8 cellular contexts compared by ENCODE assay signal in the genomic region with DNA sequence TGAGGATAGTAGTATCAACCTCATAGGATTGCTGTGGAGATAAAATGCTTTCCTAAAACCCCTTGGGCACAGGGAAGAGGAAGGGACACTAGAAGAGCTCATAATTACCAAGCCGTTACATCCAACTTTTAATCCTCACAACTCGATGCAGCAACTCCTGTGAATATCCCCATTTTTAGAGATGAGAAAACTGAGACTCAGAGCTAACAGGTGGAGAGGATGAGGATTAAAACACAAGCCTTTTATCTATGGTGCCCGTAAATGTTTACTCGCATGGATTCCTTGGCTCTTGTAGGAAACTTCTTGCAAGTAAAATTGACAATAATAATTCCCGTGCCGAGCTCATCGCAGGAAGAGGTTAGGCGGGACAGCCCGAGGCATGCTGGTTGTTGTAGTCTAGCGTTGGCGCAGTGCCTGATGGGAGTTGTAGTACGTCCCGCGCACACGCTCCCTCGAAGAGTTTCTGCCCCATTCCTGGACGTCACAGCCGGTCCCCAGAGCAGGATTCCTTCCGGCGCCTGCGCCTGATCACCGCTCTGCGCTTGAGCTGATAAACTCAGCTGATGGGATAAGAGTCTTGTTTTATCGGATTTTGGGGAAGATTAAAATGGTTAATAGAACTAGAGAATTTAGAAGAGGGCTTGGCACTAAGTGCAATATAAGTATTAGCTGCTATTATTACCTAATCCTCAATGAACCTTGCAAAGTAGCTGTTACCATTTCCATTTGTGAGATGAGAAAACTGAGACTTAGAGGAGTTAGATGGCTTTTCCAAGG. TPM values are rescaled to one million over a fixed set of nuclear protein-coding genes. Genes with fewer than 3 reads are reported as not detected.
DNase-seq lines count a peak whose midpoint lies in the region; ATAC-seq and TF ChIP-seq lines count a peak whose summit lies in the region.

No MANE protein-coding gene starts in this region.

- H3K27ac Mint-ChIP-seq in T-cell (peak overlapping the region; percentile 91 to 94), progenitor cell of endocrine pancreas (peak overlapping the region; percentile 91)

- DNase-seq in GM13977 (ENCODE audit: low spot score) = peak; percentile 91
- peak; percentile 96 for DNase-seq in NCI-H146 (lab: John Stamatoyannopoulos, UW)
- DNase-seq in T-cell = peak; percentile 80 to 92 (median 87)
- DNase-seq in amniotic stem cell (lab: John Stamatoyannopoulos, UW) = peak; percentile 95
- DNase-seq in left ventricle myocardium inferior = peak; percentile 97
- peak; percentile 73 for DNase-seq in progenitor cell of endocrine pancreas (ENCODE audit: low spot score, unreplicated experiment)
- peak; percentile 96 for DNase-seq in ureter (ENCODE audit: low spot score)

- H3K27me3 Mint-ChIP-seq in T-cell (no peaks in the 10 kb centered on the region), progenitor cell of endocrine pancreas (no peaks in the 10 kb centered on the region)

- H3K4me1 ChIP-seq in left ventricle myocardium inferior = peaks cover 57% of the 10 kb centered on the region

- no peaks in the 10 kb centered on the region for H3K36me3 Mint-ChIP-seq in T-cell
- H3K36me3 Mint-ChIP-seq in progenitor cell of endocrine pancreas (ENCODE audit: insufficient read depth) = no peaks in the 10 kb centered on the region

- TF ChIP-seq CTCF in GM13977 (IDR thresholded peaks at IDR 0.05; ENCODE audit: extremely low read depth, insufficient read depth, missing control alignments) (no peak), left ventricle myocardium inferior (IDR thresholded peaks at IDR 0.05; ENCODE audit: borderline replicate concordance) (no peak), progenitor cell of endocrine pancreas (IDR thresholded peaks at IDR 0.05; ENCODE audit: unreplicated experiment) (no peak)

- H3K9me3 Mint-ChIP-seq in T-cell (no peaks in the 10 kb centered on the region), progenitor cell of endocrine pancreas (ENCODE audit: low read depth) (no peaks in the 10 kb centered on the region)

- peak overlapping the region; percentile 65 for H3K4me3 ChIP-seq in left ventricle myocardium inferior

- no peaks in the 10 kb centered on the region for H3K27me3 ChIP-seq in left ventricle myocardium inferior (ENCODE audit: low read depth)

- in situ Hi-C loops in GM13977 (cut with MboI; ENCODE audit: low pct_unique_long_range_greater_than_20kb, low sequenced_read_pairs, unreplicated experiment) = no loop called here

- peak; percentile 78 for ATAC-seq in HG02870 (IDR thresholded peaks at IDR 0.05; ENCODE audit: unreplicated experiment)
- peak; percentile 77 to 85 (median 80) for ATAC-seq in T-cell (replicated peaks in 1 of 4)

- H3K4me3 Mint-ChIP-seq in T-cell = peak overlapping the region; percentile 82 to 94 (median 86)
- peak overlapping the region; percentile 93 for H3K4me3 Mint-ChIP-seq in progenitor cell of endocrine pancreas (ENCODE audit: low read depth)

- no peaks in the 10 kb centered on the region for H3K9me3 ChIP-seq in left ventricle myocardium inferior (replicated peaks)

- POLR2A ChIA-PET in T-cell (lab: Charles Lee) = interaction anchor here (0.5 to 1.2 kb wide), 6 partner anchors 10 to 199 kb away, joined by 3 to 6 read pairs (median 3); a partner anchor contains a TSS

- intact Hi-C loops in left ventricle myocardium inferior (cut with micrococcal nuclease) = loop anchor here (5.0 kb wide), 1 partner anchor 52 kb away; no protein-coding TSS in a partner anchor

- CTCF ChIA-PET in T-cell (lab: Charles Lee) = interaction anchor here (0.5 to 2.0 kb wide), 18 partner anchors 11 to 675 kb away, joined by 3 to 16 read pairs (median 4); a partner anchor contains a TSS

- H3K27ac ChIP-seq in left ventricle myocardium inferior (replicated peaks) = peak overlapping the region; percentile 99

- H3K4me1 Mint-ChIP-seq in T-cell (peaks cover 51 to 55% (median 52%) of the 10 kb centered on the region in 3 donors), progenitor cell of endocrine pancreas (ENCODE audit: low read depth) (peaks cover 37% of the 10 kb centered on the region)

- H3K36me3 ChIP-seq in left ventricle myocardium inferior = no peaks in the 10 kb centered on the region

RNA-seq across cellular contexts. Expression of a gene that starts 2.8 kb away (rescaled TPM):
- total RNA-seq in T-cell (100 to 1,000 TPM; 107 to 194 (median 116) TPM), left ventricle myocardium inferior (77.1 TPM), progenitor cell of endocrine pancreas (150 and 157 TPM in 2 replicates), ureter (120 TPM)

RNA-seq across cellular contexts. Expression of a gene that starts 37.7 kb away (rescaled TPM):
- total RNA-seq in T-cell (10 to 100 TPM; 17.6 to 20.0 (median 18.3) TPM), left ventricle myocardium inferior (17.3 TPM), progenitor cell of endocrine pancreas (26.0 and 31.0 TPM in 2 replicates), ureter (31.3 TPM)

Comparison
In these comparisons a context has a peak if more than half of its experiments do, and no peak if none do; other contexts are left out.
1. Peak in every context shown above with its lines: DNase-seq, ATAC-seq, H3K4me3 ChIP-seq and H3K27ac ChIP-seq.